6 cellular contexts compared by ENCODE assay signal in the genomic region with DNA sequence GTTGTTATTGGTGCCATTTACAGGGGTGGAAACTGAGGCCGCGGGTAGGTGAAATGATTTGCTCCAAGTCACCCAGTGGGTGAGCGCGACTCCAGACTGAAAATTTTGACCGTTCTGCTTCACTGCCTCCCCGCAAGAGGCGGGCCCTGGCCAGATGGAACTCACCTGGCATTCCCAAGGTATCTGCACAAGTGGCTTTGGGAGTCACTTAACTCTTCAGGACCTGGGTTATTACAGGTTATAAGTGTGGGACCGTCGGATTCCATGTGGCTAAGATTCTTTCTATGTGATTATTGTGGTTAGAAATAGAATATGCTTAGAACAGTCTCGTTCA. TPM values are rescaled to one million over a fixed set of nuclear protein-coding genes. Genes with fewer than 3 reads are reported as not detected.
DNase-seq lines count a peak whose midpoint lies in the region; ATAC-seq and TF ChIP-seq lines count a peak whose summit lies in the region.

No MANE protein-coding gene starts in this region.

- DNase-seq in left ventricle myocardium inferior: no peak
- DNase-seq in cardiac septum (ENCODE audit: low spot score): no peak
- no peak for DNase-seq in effector memory CD8-positive, alpha-beta T cell
- DNase-seq in GM13976 (ENCODE audit: low spot score): no peak

- peak overlapping the region; percentile 97 to 98 for H3K27ac Mint-ChIP-seq in effector memory CD8-positive, alpha-beta T cell

- H3K4me3 ChIP-seq in left ventricle myocardium inferior (peak overlapping the region; percentile 89), skeletal muscle satellite cell (ENCODE audit: low read length) (peak overlapping the region; percentile 96)

- peak overlapping the region; percentile 87 for H3K27ac ChIP-seq in left ventricle myocardium inferior (replicated peaks)

- H3K4me1 ChIP-seq in left ventricle myocardium inferior: peaks cover 18% of the 10 kb centered on the region
- peaks cover 7% of the 10 kb centered on the region for H3K4me1 ChIP-seq in skeletal muscle satellite cell (ENCODE audit: control insufficient read depth, insufficient read depth, low read length)

- H3K9me3 Mint-ChIP-seq in effector memory CD8-positive, alpha-beta T cell: no peaks in the 10 kb centered on the region

- H3K4me2 ChIP-seq in skeletal muscle satellite cell (ENCODE audit: low read length): peak overlapping the region; percentile 96

- no peaks in the 10 kb centered on the region for H3K27me3 Mint-ChIP-seq in effector memory CD8-positive, alpha-beta T cell

- intact Hi-C loops in left ventricle myocardium inferior (cut with micrococcal nuclease) (no loop called here), cardiac septum (cut with DNase I) (no loop called here)

- no peak for ATAC-seq in effector memory CD8-positive, alpha-beta T cell (replicated peaks)
- no peak for ATAC-seq in HG02938 (IDR thresholded peaks at IDR 0.05; ENCODE audit: unreplicated experiment)

- in situ Hi-C loops in GM13976 (cut with MboI; ENCODE audit: low sequenced_read_pairs, unreplicated experiment): no loop called here

- peak overlapping the region; percentile 89 for H3K9ac ChIP-seq in skeletal muscle satellite cell (ENCODE audit: low read depth, low read length)

- peak overlapping the region; percentile 94 to 96 for H3K4me3 Mint-ChIP-seq in effector memory CD8-positive, alpha-beta T cell

- peaks cover 14 to 37% of the 10 kb centered on the region in 2 donors for H3K4me1 Mint-ChIP-seq in effector memory CD8-positive, alpha-beta T cell (ENCODE audit: low read depth in 2 of 2)

- peaks cover 15% of the 10 kb centered on the region for H3K36me3 Mint-ChIP-seq in effector memory CD8-positive, alpha-beta T cell (ENCODE audit: insufficient read depth)

- H3K27me3 ChIP-seq in left ventricle myocardium inferior (ENCODE audit: low read depth) (no peaks in the 10 kb centered on the region), skeletal muscle satellite cell (ENCODE audit: control insufficient read depth, insufficient read depth, low read length) (peaks cover 3% of the 10 kb centered on the region)

- H3K36me3 ChIP-seq in left ventricle myocardium inferior: no peaks in the 10 kb centered on the region
- H3K36me3 ChIP-seq in skeletal muscle satellite cell (ENCODE audit: insufficient read depth, low read length): no peaks in the 10 kb centered on the region

- H3K9me3 ChIP-seq in left ventricle myocardium inferior (replicated peaks) (peaks cover 7% of the 10 kb centered on the region), skeletal muscle satellite cell (replicated peaks; ENCODE audit: low read length) (no peaks in the 10 kb centered on the region)

- no peak for TF ChIP-seq CTCF in left ventricle myocardium inferior (IDR thresholded peaks at IDR 0.05; ENCODE audit: borderline replicate concordance)
- TF ChIP-seq CTCF in GM13976 (IDR thresholded peaks at IDR 0.05; ENCODE audit: borderline replicate concordance, control extremely low read depth, extremely low read depth, insufficient read depth, missing control alignments): no peak

RNA-seq across cellular contexts. Expression of a gene that starts 0.6 kb away (rescaled TPM):
- total RNA-seq in left ventricle myocardium inferior (46.9 TPM), cardiac septum (38.0 TPM)
- total RNA-seq in skeletal muscle satellite cell (2012; rRNA removed): 42.8 and 43.1 TPM in 2 replicates

RNA-seq across cellular contexts. Expression of a gene that starts 6.4 kb away (rescaled TPM):
- total RNA-seq in left ventricle myocardium inferior (not detected), cardiac septum (not detected)
- total RNA-seq in skeletal muscle satellite cell (2012; rRNA removed): not detected in 2 replicates

RNA-seq across cellular contexts. Expression of a gene that starts 31.8 kb away (rescaled TPM):
- total RNA-seq in left ventricle myocardium inferior: 0.66 TPM
- 0.43 TPM for total RNA-seq in cardiac septum
- total RNA-seq in skeletal muscle satellite cell (2012; rRNA removed): 0.51 TPM in 1 of 2 replicates, not detected in the other

RNA-seq across cellular contexts. Expression of a gene that starts 37.5 kb away (rescaled TPM):
- total RNA-seq in left ventricle myocardium inferior: 157 TPM
- total RNA-seq in cardiac septum: 128 TPM
- total RNA-seq in skeletal muscle satellite cell (2012; rRNA removed): 139 and 157 TPM in 2 replicates

RNA-seq across cellular contexts. Expression of a gene that starts 45.0 kb away (rescaled TPM):
- total RNA-seq in left ventricle myocardium inferior (1.5 TPM), cardiac septum (3.5 TPM)
- total RNA-seq in skeletal muscle satellite cell (2012; rRNA removed): 0.51 TPM in 1 of 2 replicates, not detected in the other
